In genomic region chr7:107948645-107949442, GRCh38 we compare ENCODE assay signal across 12 cellular contexts. TPM values are rescaled to one million over a fixed set of nuclear protein-coding genes. Genes with fewer than 3 reads are reported as not detected.
DNase-seq lines count a peak whose midpoint lies in the region; ATAC-seq, FAIRE-seq and TF ChIP-seq lines count a peak whose summit lies in the region.
"Had no signal": no experiment of that assay in that cellular context is flagged by ENCODE, and none has a peak within 500 bp of the region (broad histone marks: within the 10 kb centered on the region; RNA-seq: fewer than 3 reads in every experiment).

No MANE protein-coding gene starts in this region.

- ATAC-seq in SK-N-SH treated with all-trans-retinoic acid at 6 μM for 48 hours (peak; percentile 49), sciatic nerve (peak; percentile 53), GM19035 (IDR thresholded peaks at IDR 0.05; ENCODE audit: unreplicated experiment) (no peak)

- FAIRE-seq in frontal cortex (lab: Jason Lieb, UNC), result no peak

- DNase-seq in ELR (ENCODE audit: low read depth), result peak; percentile 94
- peak; percentile 85 for DNase-seq in fibroblast of the conjunctiva (ENCODE audit: low read depth)
- DNase-seq in sciatic nerve (ENCODE audit: low spot score), result no peak
- no peak for DNase-seq in NCI-H1105 (lab: John Stamatoyannopoulos, UW)
- DNase-seq in occipital lobe (lab: John Stamatoyannopoulos, UW), result no peak
- no peak for DNase-seq in frontal cortex (ENCODE audit: low spot score in 2 of 2)
- DNase-seq: activated B cell treated with CpG ODN at 0.5 μM for 24 hours; GF-D8; NCI-H526; stimulated activated CD4-positive, alpha-beta T cell treated with anti-CD3 and anti-CD28 coated beads, Interleukin-4, amount 100 ng/mL, for 1 hour had no signal

- intact Hi-C loops in sciatic nerve (cut with DNase I), result no loop called here

TF ChIP-seq in SK-N-SH treated with all-trans-retinoic acid at 6 μM for 48 hours, 23 proteins besides CTCF, POLR2A, EP300 and RAD21:
- TF ChIP-seq ZFP3 (CRISPR knock-in tag; IDR thresholded peaks at IDR 0.05), result peak; percentile 61; the same call in 1 of the 2 replicates
- peak; percentile 67 for TF ChIP-seq TOX (CRISPR knock-in tag; IDR thresholded peaks at IDR 0.05; ENCODE audit: borderline replicate concordance)
- 0 out of 2 replicates have a peak, but pooled peaks have one; percentile 24 for TF ChIP-seq OSR1 (CRISPR knock-in tag; IDR thresholded peaks at IDR 0.05)
- 0 out of 2 replicates have a peak, but pooled peaks have one; percentile 20 for TF ChIP-seq TSHZ2 (CRISPR knock-in tag; IDR thresholded peaks at IDR 0.05)
- TF ChIP-seq CSDC2 (CRISPR knock-in tag; IDR thresholded peaks at IDR 0.05), result peak; percentile 79; the same call in 1 of the 2 replicates
- TF ChIP-seq PPARA (CRISPR knock-in tag; IDR thresholded peaks at IDR 0.05; ENCODE audit: borderline replicate concordance), result no peak
- TF ChIP-seq ISL1 (CRISPR knock-in tag; IDR thresholded peaks at IDR 0.05), result no peak; the same call in 1 of the 2 replicates
- peak; percentile 5; the same call in 1 of the 2 replicates for TF ChIP-seq ZC3H10 (CRISPR knock-in tag; IDR thresholded peaks at IDR 0.05)
- no peak for TF ChIP-seq BACH2 (CRISPR knock-in tag; IDR thresholded peaks at IDR 0.05; ENCODE audit: borderline replicate concordance)
- 0 out of 2 replicates have a peak, but pooled peaks have one; percentile 17 for TF ChIP-seq RARB (CRISPR knock-in tag; IDR thresholded peaks at IDR 0.05)
- no peak for TF ChIP-seq CREB5 (CRISPR knock-in tag; IDR thresholded peaks at IDR 0.05; ENCODE audit: low read depth)
- no peak for TF ChIP-seq POU6F1 (CRISPR knock-in tag; IDR thresholded peaks at IDR 0.05; ENCODE audit: borderline replicate concordance, low read depth)
- peak; percentile 25; the same call in 1 of the 2 replicates for TF ChIP-seq GLIS3 (CRISPR knock-in tag; IDR thresholded peaks at IDR 0.05)
- 0 out of 2 replicates have a peak, but pooled peaks have one; percentile 32 for TF ChIP-seq SNAI2 (CRISPR knock-in tag; IDR thresholded peaks at IDR 0.05)
- TF ChIP-seq PATZ1 (CRISPR knock-in tag; IDR thresholded peaks at IDR 0.05; ENCODE audit: borderline replicate concordance), result 0 out of 2 replicates have a peak, but pooled peaks have one; percentile 68

RNA-seq across cellular contexts. Expression of gene LAMB1, which starts 54.1 kb away (rescaled TPM):
- 303 TPM for total RNA-seq in sciatic nerve
- total RNA-seq in occipital lobe, result 31.4 TPM
- 30.2 TPM for total RNA-seq in frontal cortex
- total RNA-seq: activated B cell treated with CpG ODN at 0.5 μM for 24 hours had no signal

RNA-seq across cellular contexts. Expression of gene DLD, which starts 57.9 kb away (rescaled TPM):
- 60.9 TPM for total RNA-seq in sciatic nerve
- total RNA-seq in occipital lobe, result 70.5 TPM
- 54.6 TPM for total RNA-seq in frontal cortex

Comparison
In these comparisons a context has a peak if more than half of its experiments do, and no peak if none do; other contexts are left out.
1. DNase-seq: peak in ELR (single experiment) and fibroblast of the conjunctiva (single experiment); none in sciatic nerve (single experiment), NCI-H1105 (single experiment), occipital lobe (single experiment) and frontal cortex (0 of 2).